ENCODE assay signal across 1 cellular context in the genomic region with DNA sequence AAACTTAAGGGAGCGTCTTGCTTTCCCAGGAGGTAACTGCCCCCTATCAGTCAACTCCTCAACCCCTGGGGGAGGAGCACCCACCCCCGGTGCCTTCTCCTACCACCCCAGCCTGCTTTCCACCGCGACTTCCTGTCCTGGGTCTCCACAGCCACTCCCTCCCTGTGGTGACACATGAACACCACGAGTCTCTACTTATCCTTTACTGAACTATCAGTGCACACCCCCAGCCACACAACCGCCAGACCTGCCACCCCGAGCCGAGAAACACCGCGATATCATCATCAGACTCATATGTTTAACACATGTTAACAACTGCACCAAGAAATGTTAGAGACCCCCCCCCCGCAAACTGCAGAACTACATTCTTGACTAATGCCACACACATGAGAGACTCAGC.
TF ChIP-seq lines count a peak whose summit lies in the region.

No MANE protein-coding gene starts in this region.

TF ChIP-seq in K562, 482 proteins besides CTCF, POLR2A, EP300 and RAD21 (continued from another document and continues in another):
- TF ChIP-seq, protein P1, sequence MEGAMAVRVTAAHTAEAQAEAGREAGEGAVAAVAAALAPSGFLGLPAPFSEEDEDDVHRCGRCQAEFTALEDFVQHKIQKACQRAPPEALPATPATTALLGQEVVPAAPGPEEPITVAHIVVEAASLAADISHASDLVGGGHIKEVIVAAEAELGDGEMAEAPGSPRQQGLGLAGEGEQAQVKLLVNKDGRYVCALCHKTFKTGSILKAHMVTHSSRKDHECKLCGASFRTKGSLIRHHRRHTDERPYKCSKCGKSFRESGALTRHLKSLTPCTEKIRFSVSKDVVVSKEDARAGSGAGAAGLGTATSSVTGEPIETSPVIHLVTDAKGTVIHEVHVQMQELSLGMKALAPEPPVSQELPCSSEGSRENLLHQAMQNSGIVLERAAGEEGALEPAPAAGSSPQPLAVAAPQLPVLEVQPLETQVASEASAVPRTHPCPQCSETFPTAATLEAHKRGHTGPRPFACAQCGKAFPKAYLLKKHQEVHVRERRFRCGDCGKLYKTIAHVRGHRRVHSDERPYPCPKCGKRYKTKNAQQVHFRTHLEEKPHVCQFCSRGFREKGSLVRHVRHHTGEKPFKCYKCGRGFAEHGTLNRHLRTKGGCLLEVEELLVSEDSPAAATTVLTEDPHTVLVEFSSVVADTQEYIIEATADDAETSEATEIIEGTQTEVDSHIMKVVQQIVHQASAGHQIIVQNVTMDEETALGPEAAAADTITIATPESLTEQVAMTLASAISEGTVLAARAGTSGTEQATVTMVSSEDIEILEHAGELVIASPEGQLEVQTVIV (CRISPR knock-in tag; IDR thresholded peaks at IDR 0.05; ENCODE audit: borderline replicate concordance), result no peak
- TF ChIP-seq, protein P2, sequence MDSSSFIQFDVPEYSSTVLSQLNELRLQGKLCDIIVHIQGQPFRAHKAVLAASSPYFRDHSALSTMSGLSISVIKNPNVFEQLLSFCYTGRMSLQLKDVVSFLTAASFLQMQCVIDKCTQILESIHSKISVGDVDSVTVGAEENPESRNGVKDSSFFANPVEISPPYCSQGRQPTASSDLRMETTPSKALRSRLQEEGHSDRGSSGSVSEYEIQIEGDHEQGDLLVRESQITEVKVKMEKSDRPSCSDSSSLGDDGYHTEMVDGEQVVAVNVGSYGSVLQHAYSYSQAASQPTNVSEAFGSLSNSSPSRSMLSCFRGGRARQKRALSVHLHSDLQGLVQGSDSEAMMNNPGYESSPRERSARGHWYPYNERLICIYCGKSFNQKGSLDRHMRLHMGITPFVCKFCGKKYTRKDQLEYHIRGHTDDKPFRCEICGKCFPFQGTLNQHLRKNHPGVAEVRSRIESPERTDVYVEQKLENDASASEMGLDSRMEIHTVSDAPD (CRISPR knock-in tag; IDR thresholded peaks at IDR 0.05), result no peak
- no peak for TF ChIP-seq ZNF717 (CRISPR knock-in tag; IDR thresholded peaks at IDR 0.05)
- TF ChIP-seq NFYB (IDR thresholded peaks at IDR 0.05; ENCODE audit: extremely low read depth, insufficient read length), result no peak
- no peak for TF ChIP-seq ZC3H4 (CRISPR knock-in tag; IDR thresholded peaks at IDR 0.05; ENCODE audit: borderline replicate concordance)
- TF ChIP-seq MIER1 (IDR thresholded peaks at IDR 0.05; ENCODE audit: low read depth), result no peak
- TF ChIP-seq SMARCA5 (IDR thresholded peaks at IDR 0.05), result no peak
- TF ChIP-seq, protein P3, sequence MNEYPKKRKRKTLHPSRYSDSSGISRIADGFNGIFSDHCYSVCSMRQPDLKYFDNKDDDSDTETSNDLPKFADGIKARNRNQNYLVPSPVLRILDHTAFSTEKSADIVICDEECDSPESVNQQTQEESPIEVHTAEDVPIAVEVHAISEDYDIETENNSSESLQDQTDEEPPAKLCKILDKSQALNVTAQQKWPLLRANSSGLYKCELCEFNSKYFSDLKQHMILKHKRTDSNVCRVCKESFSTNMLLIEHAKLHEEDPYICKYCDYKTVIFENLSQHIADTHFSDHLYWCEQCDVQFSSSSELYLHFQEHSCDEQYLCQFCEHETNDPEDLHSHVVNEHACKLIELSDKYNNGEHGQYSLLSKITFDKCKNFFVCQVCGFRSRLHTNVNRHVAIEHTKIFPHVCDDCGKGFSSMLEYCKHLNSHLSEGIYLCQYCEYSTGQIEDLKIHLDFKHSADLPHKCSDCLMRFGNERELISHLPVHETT (CRISPR knock-in tag; conservative IDR thresholded peaks at IDR 0.05 in 1 of 2, IDR thresholded peaks at IDR 0.05 in 1 of 2), result no peak; a peak in 1 of 4 replicates
- TF ChIP-seq, protein P4, sequence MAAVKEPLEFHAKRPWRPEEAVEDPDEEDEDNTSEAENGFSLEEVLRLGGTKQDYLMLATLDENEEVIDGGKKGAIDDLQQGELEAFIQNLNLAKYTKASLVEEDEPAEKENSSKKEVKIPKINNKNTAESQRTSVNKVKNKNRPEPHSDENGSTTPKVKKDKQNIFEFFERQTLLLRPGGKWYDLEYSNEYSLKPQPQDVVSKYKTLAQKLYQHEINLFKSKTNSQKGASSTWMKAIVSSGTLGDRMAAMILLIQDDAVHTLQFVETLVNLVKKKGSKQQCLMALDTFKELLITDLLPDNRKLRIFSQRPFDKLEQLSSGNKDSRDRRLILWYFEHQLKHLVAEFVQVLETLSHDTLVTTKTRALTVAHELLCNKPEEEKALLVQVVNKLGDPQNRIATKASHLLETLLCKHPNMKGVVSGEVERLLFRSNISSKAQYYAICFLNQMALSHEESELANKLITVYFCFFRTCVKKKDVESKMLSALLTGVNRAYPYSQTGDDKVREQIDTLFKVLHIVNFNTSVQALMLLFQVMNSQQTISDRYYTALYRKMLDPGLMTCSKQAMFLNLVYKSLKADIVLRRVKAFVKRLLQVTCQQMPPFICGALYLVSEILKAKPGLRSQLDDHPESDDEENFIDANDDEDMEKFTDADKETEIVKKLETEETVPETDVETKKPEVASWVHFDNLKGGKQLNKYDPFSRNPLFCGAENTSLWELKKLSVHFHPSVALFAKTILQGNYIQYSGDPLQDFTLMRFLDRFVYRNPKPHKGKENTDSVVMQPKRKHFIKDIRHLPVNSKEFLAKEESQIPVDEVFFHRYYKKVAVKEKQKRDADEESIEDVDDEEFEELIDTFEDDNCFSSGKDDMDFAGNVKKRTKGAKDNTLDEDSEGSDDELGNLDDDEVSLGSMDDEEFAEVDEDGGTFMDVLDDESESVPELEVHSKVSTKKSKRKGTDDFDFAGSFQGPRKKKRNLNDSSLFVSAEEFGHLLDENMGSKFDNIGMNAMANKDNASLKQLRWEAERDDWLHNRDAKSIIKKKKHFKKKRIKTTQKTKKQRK (IDR thresholded peaks at IDR 0.05; ENCODE audit: borderline replicate concordance, low read depth, low read length), result no peak
- peak; percentile 74 for TF ChIP-seq L3MBTL2 (IDR thresholded peaks at IDR 0.05)
- TF ChIP-seq, protein P5, sequence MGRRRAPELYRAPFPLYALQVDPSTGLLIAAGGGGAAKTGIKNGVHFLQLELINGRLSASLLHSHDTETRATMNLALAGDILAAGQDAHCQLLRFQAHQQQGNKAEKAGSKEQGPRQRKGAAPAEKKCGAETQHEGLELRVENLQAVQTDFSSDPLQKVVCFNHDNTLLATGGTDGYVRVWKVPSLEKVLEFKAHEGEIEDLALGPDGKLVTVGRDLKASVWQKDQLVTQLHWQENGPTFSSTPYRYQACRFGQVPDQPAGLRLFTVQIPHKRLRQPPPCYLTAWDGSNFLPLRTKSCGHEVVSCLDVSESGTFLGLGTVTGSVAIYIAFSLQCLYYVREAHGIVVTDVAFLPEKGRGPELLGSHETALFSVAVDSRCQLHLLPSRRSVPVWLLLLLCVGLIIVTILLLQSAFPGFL (CRISPR knock-in tag; IDR thresholded peaks at IDR 0.05), result no peak
- no peak for TF ChIP-seq RFX1 (IDR thresholded peaks at IDR 0.05)
- no peak for TF ChIP-seq ZNF324 (CRISPR knock-in tag; IDR thresholded peaks at IDR 0.05)
- TF ChIP-seq, protein P6, sequence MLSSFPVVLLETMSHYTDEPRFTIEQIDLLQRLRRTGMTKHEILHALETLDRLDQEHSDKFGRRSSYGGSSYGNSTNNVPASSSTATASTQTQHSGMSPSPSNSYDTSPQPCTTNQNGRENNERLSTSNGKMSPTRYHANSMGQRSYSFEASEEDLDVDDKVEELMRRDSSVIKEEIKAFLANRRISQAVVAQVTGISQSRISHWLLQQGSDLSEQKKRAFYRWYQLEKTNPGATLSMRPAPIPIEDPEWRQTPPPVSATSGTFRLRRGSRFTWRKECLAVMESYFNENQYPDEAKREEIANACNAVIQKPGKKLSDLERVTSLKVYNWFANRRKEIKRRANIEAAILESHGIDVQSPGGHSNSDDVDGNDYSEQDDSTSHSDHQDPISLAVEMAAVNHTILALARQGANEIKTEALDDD (IDR thresholded peaks at IDR 0.05), result no peak
- TF ChIP-seq HIVEP1 (CRISPR knock-in tag; IDR thresholded peaks at IDR 0.05), result no peak
- no peak for TF ChIP-seq FUS (optimal IDR thresholded peaks at IDR 0.05; ENCODE audit: low read depth, low read length)
- TF ChIP-seq, protein P7, sequence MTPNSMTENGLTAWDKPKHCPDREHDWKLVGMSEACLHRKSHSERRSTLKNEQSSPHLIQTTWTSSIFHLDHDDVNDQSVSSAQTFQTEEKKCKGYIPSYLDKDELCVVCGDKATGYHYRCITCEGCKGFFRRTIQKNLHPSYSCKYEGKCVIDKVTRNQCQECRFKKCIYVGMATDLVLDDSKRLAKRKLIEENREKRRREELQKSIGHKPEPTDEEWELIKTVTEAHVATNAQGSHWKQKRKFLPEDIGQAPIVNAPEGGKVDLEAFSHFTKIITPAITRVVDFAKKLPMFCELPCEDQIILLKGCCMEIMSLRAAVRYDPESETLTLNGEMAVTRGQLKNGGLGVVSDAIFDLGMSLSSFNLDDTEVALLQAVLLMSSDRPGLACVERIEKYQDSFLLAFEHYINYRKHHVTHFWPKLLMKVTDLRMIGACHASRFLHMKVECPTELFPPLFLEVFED (CRISPR knock-in tag; conservative IDR thresholded peaks at IDR 0.05), result no peak
- TF ChIP-seq SRSF3 (IDR thresholded peaks at IDR 0.05; ENCODE audit: insufficient read depth, low read length), result no peak
- TF ChIP-seq, protein P8, sequence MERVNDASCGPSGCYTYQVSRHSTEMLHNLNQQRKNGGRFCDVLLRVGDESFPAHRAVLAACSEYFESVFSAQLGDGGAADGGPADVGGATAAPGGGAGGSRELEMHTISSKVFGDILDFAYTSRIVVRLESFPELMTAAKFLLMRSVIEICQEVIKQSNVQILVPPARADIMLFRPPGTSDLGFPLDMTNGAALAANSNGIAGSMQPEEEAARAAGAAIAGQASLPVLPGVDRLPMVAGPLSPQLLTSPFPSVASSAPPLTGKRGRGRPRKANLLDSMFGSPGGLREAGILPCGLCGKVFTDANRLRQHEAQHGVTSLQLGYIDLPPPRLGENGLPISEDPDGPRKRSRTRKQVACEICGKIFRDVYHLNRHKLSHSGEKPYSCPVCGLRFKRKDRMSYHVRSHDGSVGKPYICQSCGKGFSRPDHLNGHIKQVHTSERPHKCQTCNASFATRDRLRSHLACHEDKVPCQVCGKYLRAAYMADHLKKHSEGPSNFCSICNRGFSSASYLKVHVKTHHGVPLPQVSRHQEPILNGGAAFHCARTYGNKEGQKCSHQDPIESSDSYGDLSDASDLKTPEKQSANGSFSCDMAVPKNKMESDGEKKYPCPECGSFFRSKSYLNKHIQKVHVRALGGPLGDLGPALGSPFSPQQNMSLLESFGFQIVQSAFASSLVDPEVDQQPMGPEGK (CRISPR knock-in tag; IDR thresholded peaks at IDR 0.05; ENCODE audit: borderline replicate concordance), result no peak
- no peak for TF ChIP-seq ZNF124 (CRISPR knock-in tag; IDR thresholded peaks at IDR 0.05)
- no peak for TF ChIP-seq NFIC (IDR thresholded peaks at IDR 0.05)
- TF ChIP-seq, protein P9, sequence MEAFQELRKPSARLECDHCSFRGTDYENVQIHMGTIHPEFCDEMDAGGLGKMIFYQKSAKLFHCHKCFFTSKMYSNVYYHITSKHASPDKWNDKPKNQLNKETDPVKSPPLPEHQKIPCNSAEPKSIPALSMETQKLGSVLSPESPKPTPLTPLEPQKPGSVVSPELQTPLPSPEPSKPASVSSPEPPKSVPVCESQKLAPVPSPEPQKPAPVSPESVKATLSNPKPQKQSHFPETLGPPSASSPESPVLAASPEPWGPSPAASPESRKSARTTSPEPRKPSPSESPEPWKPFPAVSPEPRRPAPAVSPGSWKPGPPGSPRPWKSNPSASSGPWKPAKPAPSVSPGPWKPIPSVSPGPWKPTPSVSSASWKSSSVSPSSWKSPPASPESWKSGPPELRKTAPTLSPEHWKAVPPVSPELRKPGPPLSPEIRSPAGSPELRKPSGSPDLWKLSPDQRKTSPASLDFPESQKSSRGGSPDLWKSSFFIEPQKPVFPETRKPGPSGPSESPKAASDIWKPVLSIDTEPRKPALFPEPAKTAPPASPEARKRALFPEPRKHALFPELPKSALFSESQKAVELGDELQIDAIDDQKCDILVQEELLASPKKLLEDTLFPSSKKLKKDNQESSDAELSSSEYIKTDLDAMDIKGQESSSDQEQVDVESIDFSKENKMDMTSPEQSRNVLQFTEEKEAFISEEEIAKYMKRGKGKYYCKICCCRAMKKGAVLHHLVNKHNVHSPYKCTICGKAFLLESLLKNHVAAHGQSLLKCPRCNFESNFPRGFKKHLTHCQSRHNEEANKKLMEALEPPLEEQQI (IDR thresholded peaks at IDR 0.05), result peak; percentile 37; the same call in 1 of the 2 replicates
- no peak for TF ChIP-seq CREB1 (IDR thresholded peaks at IDR 0.05)
- no peak for TF ChIP-seq CREB1 (CRISPR knock-in tag; IDR thresholded peaks at IDR 0.05)
- TF ChIP-seq EZH2 (IDR thresholded peaks at IDR 0.05; ENCODE audit: borderline replicate concordance, low read depth, low read length), result no peak
- TF ChIP-seq HLTF (IDR thresholded peaks at IDR 0.05), result no peak
- no peak for TF ChIP-seq TGIF2 (CRISPR knock-in tag; IDR thresholded peaks at IDR 0.05)
- no peak for TF ChIP-seq NCOA6 (IDR thresholded peaks at IDR 0.05)
- peak; percentile 42 for TF ChIP-seq RBFOX2 (IDR thresholded peaks at IDR 0.05; ENCODE audit: low read depth, low read length)
- TF ChIP-seq ZNF232 (CRISPR knock-in tag; IDR thresholded peaks at IDR 0.05), result no peak
- no peak for TF ChIP-seq ZSCAN29 (IDR thresholded peaks at IDR 0.05)
- no peak for TF ChIP-seq ZNF23 (CRISPR knock-in tag; IDR thresholded peaks at IDR 0.05)
- TF ChIP-seq, protein P10, sequence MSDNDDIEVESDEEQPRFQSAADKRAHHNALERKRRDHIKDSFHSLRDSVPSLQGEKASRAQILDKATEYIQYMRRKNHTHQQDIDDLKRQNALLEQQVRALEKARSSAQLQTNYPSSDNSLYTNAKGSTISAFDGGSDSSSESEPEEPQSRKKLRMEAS (CRISPR knock-in tag; IDR thresholded peaks at IDR 0.05), result peak; percentile 77
- TF ChIP-seq, protein P11, sequence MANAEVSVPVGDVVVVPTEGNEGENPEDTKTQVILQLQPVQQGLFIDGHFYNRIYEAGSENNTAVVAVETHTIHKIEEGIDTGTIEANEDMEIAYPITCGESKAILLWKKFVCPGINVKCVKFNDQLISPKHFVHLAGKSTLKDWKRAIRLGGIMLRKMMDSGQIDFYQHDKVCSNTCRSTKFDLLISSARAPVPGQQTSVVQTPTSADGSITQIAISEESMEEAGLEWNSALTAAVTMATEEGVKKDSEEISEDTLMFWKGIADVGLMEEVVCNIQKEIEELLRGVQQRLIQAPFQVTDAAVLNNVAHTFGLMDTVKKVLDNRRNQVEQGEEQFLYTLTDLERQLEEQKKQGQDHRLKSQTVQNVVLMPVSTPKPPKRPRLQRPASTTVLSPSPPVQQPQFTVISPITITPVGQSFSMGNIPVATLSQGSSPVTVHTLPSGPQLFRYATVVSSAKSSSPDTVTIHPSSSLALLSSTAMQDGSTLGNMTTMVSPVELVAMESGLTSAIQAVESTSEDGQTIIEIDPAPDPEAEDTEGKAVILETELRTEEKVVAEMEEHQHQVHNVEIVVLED (CRISPR knock-in tag; IDR thresholded peaks at IDR 0.05), result no peak
- no peak for TF ChIP-seq KAT8 (IDR thresholded peaks at IDR 0.05; ENCODE audit: low read depth)
- TF ChIP-seq XRCC3 (IDR thresholded peaks at IDR 0.05), result no peak
- TF ChIP-seq CHD1 (IDR thresholded peaks at IDR 0.05; ENCODE audit: low read length), result no peak
- TF ChIP-seq BHLHE40 (IDR thresholded peaks at IDR 0.05; ENCODE audit: low read length), result no peak; the same call in 1 of the 2 replicates
- TF ChIP-seq, protein P12, sequence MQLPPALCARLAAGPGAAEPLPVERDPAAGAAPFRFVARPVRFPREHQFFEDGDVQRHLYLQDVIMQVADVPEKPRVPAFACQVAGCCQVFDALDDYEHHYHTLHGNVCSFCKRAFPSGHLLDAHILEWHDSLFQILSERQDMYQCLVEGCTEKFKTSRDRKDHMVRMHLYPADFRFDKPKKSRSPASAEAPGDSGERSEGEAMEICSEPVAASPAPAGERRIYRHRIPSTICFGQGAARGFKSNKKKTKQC (CRISPR knock-in tag; IDR thresholded peaks at IDR 0.05), result no peak
